Comparison of ENCODE assay signal across 25 cellular contexts in genomic region chr1:248914982-248915381, GRCh38. TPM values are rescaled to one million over a fixed set of nuclear protein-coding genes. Genes with fewer than 3 reads are reported as not detected.
DNase-seq lines count a peak whose midpoint lies in the region; ATAC-seq lines count a peak whose summit lies in the region.
"Had no signal": no experiment of that assay in that cellular context is flagged by ENCODE, and none has a peak within 500 bp of the region (broad histone marks: within the 10 kb centered on the region; RNA-seq: fewer than 3 reads in every experiment).

No MANE protein-coding gene starts in this region.

- DNase-seq in Right ventricle myocardium inferior (ENCODE audit: missing footprints) (no peak), cardiac septum (ENCODE audit: low spot score) (no peak), NCI-H2107 treated with DMSO at 0.1 percent for 48 hours (lab: John Stamatoyannopoulos, UW; ENCODE audit: unreplicated experiment) (peak; percentile 90), Right ventricle myocardium superior (no peak), mucosa of gallbladder (ENCODE audit: low spot score) (no peak), islet precursor cell (no peak)
- no peak for DNase-seq in stimulated activated CD4-positive, alpha-beta T cell treated with anti-CD3 and anti-CD28 coated beads, Interleukin-4, amount 100 ng/mL, for 1 hour
- DNase-seq: ACHN; activated CD4-positive, alpha-beta T cell treated with anti-CD3 and anti-CD28 coated beads, Interleukin-2, amount 50 U/mL, for 48 hours; activated CD4-positive, CD25-positive, alpha-beta regulatory T cell treated with anti-CD3 and anti-CD28 coated beads, Interleukin-2, amount 50 U/mL, for 72 hours; activated naive CD4-positive, alpha-beta T cell treated with anti-CD3 and anti-CD28 coated beads, Interleukin-2, amount 50 U/mL, for 16 hours; amygdala; BE2C; brain microvascular endothelial cell; DMS53; mucosa of descending colon; NCI-H1694; NCI-H345; NCI-H82; SK-N-SH; stimulated activated CD4-positive, alpha-beta T cell treated with anti-CD3 and anti-CD28 coated beads, Interleukin-4, amount 100 ng/mL, for 4 hours; T-helper 2 cell; transverse colon had no signal

- ATAC-seq in Right ventricle myocardium inferior = peak; percentile 47
- peak; percentile 51 for ATAC-seq in Right ventricle myocardium superior (ENCODE audit: poor library complexity)
- no peak for ATAC-seq in GM18498 (IDR thresholded peaks at IDR 0.05; ENCODE audit: unreplicated experiment)
- ATAC-seq: natural killer cell treated with Interleukin-12 subunit alpha and Interleukin-12 subunit beta and Interleukin-15 and Interleukin-18, amount 100 ng/mL, for 72 hours had no signal

- intact Hi-C loops in Right ventricle myocardium inferior (cut with DNase I) (no loop called here), cardiac septum (cut with DNase I) (no loop called here), Right ventricle myocardium superior (cut with DNase I) (no loop called here)

RNA-seq across cellular contexts. Expression of gene PGBD2, which starts 8.9 kb away (rescaled TPM):
- total RNA-seq in Right ventricle myocardium inferior (2.9 TPM), cardiac septum (2.9 TPM), Right ventricle myocardium superior (2.8 TPM), mucosa of gallbladder (16.9 TPM)

RNA-seq across cellular contexts. Expression of gene ZNF692, which starts 56.1 kb away (rescaled TPM):
- 20.8 TPM for total RNA-seq in Right ventricle myocardium inferior
- 18.1 TPM for total RNA-seq in cardiac septum
- total RNA-seq in Right ventricle myocardium superior = 20.4 TPM
- 62.7 TPM for total RNA-seq in mucosa of gallbladder
